Comparison of ENCODE assay signal across 8 cellular contexts in the genomic region with DNA sequence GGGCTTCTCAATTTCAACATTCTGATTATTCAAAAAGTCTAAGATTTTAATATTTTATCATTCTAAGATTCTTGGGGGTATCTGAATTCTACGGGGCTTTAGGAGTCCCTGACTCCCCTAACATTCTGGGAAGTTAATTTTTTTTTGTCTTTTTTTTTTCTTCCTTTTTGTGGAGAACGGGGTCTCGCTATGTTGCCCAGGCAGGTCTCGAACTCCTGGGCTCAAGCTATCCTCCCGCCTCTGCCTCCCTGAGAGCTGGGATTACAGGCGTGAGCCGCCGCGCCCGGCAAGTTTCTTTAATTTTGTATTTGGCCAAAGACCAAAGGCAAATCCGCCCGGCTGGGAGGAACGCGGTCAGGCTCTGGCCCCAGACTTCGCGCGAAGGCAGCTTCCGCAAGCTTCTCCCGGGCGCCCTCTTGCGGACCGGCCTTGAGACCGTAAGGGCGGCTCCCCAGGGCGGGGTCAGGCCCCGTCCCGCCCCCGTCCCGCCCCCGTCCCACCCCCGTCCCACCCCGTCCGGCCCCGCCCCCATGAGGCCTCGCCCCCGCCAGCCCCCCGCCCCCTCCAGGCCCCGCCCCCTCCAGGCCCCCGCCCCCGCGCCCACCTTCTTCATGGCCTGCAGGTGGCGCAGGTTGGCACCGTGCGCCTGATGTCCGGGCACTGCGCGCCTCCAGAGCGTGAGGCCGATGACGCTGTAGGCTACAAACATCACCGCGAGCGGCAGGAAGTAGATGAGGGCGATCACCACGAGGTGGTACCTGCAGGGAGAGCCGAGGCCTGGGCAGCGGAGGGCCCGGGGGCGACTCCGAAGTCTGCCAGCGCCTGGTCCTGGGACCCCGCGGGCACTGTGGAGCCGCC. TPM values are rescaled to one million over a fixed set of nuclear protein-coding genes. Genes with fewer than 3 reads are reported as not detected.
DNase-seq lines count a peak whose midpoint lies in the region; FAIRE-seq and TF ChIP-seq lines count a peak whose summit lies in the region.

No MANE protein-coding gene starts in this region.

- H2BK12ac ChIP-seq in neuronal stem cell (ENCODE audit: low read length), result no peak overlapping the region

- H3K27me3 ChIP-seq in neuronal stem cell (ENCODE audit: control insufficient read depth in 3 of 3, insufficient read depth in 3 of 3, low read depth in 1 of 3, low read length in 3 of 3), result peaks cover 0 to 11% (median 0%) of the 10 kb centered on the region in 3 experiments

- peak overlapping the region; percentile 37 to 70 for H3K4me3 ChIP-seq in neuronal stem cell (ENCODE audit: low read length in 2 of 2)

- no CpG with 5 or more reads among the region's 64 CpGs for WGBS in neuronal stem cell (ENCODE audit: extremely low coverage in 2 of 2, insufficient read length in 2 of 2, insufficient replicate concordance in 1 of 2), 2 donors

- peak overlapping the region; percentile 10 for H2BK120ac ChIP-seq in neuronal stem cell (ENCODE audit: low read depth, low read length)

- no peak overlapping the region for H2BK15ac ChIP-seq in neuronal stem cell (ENCODE audit: low read length)

- H2AK5ac ChIP-seq in neuronal stem cell (ENCODE audit: low read depth, low read length), result no peak overlapping the region

- peak; percentile 43; the same call in 1 of the 2 replicates for TF ChIP-seq POLR2A in H54 (IDR thresholded peaks at IDR 0.05; ENCODE audit: low read depth, low read length)

- H3K14ac ChIP-seq in neuronal stem cell (ENCODE audit: low read length), result no peak overlapping the region

- H3K4ac ChIP-seq in neuronal stem cell (ENCODE audit: low read length), result no peak overlapping the region

- no peak overlapping the region for H2BK5ac ChIP-seq in neuronal stem cell (ENCODE audit: low read length)

- H3K18ac ChIP-seq in neuronal stem cell (ENCODE audit: low read length), result peak overlapping the region; percentile 16

- no peak overlapping the region for H3K9ac ChIP-seq in neuronal stem cell (ENCODE audit: low read depth, low read length, poor library complexity)

- H3K4me1 ChIP-seq in neuronal stem cell (ENCODE audit: control insufficient read depth in 2 of 2, insufficient read depth in 1 of 2, low read depth in 1 of 2, low read length in 2 of 2), result peaks cover 8 to 9% of the 10 kb centered on the region in 2 donors

- peak; percentile 86 for DNase-seq in GDM1 (lab: John Stamatoyannopoulos, UW)
- DNase-seq in H54 (ENCODE audit: insufficient read length, low spot score), result peak; percentile 96
- DNase-seq in LoVo (ENCODE audit: low spot score), result peak; percentile 98
- peak; percentile 92 for DNase-seq in RPMI8226
- DNase-seq in activated effector memory CD4-positive, alpha-beta T cell treated with Interleukin-2 at 50 U/mL for 16 hours, result peak; percentile 84
- DNase-seq in fibroblast of the conjunctiva (ENCODE audit: low read depth), result peak; percentile 93
- DNase-seq in neuronal stem cell (ENCODE audit: low spot score), result peak; percentile 88
- peak; percentile 87 for DNase-seq in stromal cell of bone marrow (ENCODE audit: low read depth)

- FAIRE-seq in H54 (lab: Jason Lieb, UNC), result peak; percentile 6

- no peaks in the 10 kb centered on the region for H3K36me3 ChIP-seq in neuronal stem cell (replicated peaks in 1 of 2; ENCODE audit: control insufficient read depth in 2 of 2, insufficient read depth in 2 of 2, low read length in 2 of 2)

- no peak overlapping the region for H4K91ac ChIP-seq in neuronal stem cell (ENCODE audit: low read depth, low read length, poor library complexity)

- H3K4me2 ChIP-seq in neuronal stem cell (ENCODE audit: insufficient read depth, low read length, poor library complexity, severe bottlenecking), result peak overlapping the region; percentile 28

- no peaks in the 10 kb centered on the region for H3K9me3 ChIP-seq in neuronal stem cell (replicated peaks in 1 of 2; ENCODE audit: control insufficient read depth in 2 of 2, insufficient read depth in 1 of 2, low read depth in 1 of 2, low read length in 2 of 2)

- no peaks in the 10 kb centered on the region for H3K79me1 ChIP-seq in neuronal stem cell (ENCODE audit: low read depth, low read length)

- H4K8ac ChIP-seq in neuronal stem cell (ENCODE audit: low read depth, low read length), result no peak overlapping the region

- no peak overlapping the region for H3K23ac ChIP-seq in neuronal stem cell (ENCODE audit: low read depth, low read length, poor library complexity)

- no peak overlapping the region for H3K27ac ChIP-seq in neuronal stem cell (replicated peaks; ENCODE audit: low read length)

- peak overlapping the region; percentile 99 for H2AFZ ChIP-seq in neuronal stem cell (ENCODE audit: low read length)

RNA-seq across cellular contexts. Expression of gene TACR2, which starts 8.2 kb away (rescaled TPM):
- polyA plus RNA-seq in neuronal stem cell (2013, experiment 1 of 2), result not detected
- not detected for polyA plus RNA-seq in neuronal stem cell (2013, experiment 2 of 2)

RNA-seq across cellular contexts. Expression of gene TSPAN15, which starts 42.7 kb away (rescaled TPM):
- polyA plus RNA-seq in neuronal stem cell (2013, experiment 1 of 2), result 10.5 TPM
- polyA plus RNA-seq in neuronal stem cell (2013, experiment 2 of 2), result 10.6 TPM
